ENCODE assay signal across 13 cellular contexts in genomic region chr7:137670521-137671064, GRCh38.
DNase-seq lines count a peak whose midpoint lies in the region; ATAC-seq lines count a peak whose summit lies in the region.
"Had no signal": no experiment of that assay in that cellular context is flagged by ENCODE, and none has a peak within 500 bp of the region (broad histone marks: within the 10 kb centered on the region; RNA-seq: fewer than 3 reads in every experiment).

No MANE protein-coding gene starts in this region.

- ATAC-seq in Right ventricle myocardium superior (ENCODE audit: poor library complexity): peak; percentile 59
- peak; percentile 35 for ATAC-seq in HG03565 (IDR thresholded peaks at IDR 0.05; ENCODE audit: unreplicated experiment)
- ATAC-seq in GM21447 (IDR thresholded peaks at IDR 0.05; ENCODE audit: unreplicated experiment): no peak
- ATAC-seq: A549; activated T-helper 17 cell treated with anti-CD3 and anti-CD28 coated beads, Interleukin-2, amount 50 U/mL, for 72 hours; HepG2; WTC11 had no signal

- intact Hi-C loops in Right ventricle myocardium superior (cut with DNase I) (no loop called here), cardiac septum (cut with DNase I) (no loop called here)

- no peak for DNase-seq in Right ventricle myocardium superior
- no peak for DNase-seq in cardiac septum (ENCODE audit: low spot score)
- DNase-seq in cerebellum (ENCODE audit: low spot score): peak; percentile 24
- DNase-seq in stromal cell of bone marrow (ENCODE audit: low read depth): peak; percentile 29
- no peak for DNase-seq in activated CD8-positive, alpha-beta memory T cell treated with anti-CD3 and anti-CD28 coated beads, Interleukin-2, amount 50 U/mL, for 48 hours
- no peak for DNase-seq in NCI-H82 (lab: John Stamatoyannopoulos, UW)
- DNase-seq: Peyer's patch had no signal

Comparison
In these comparisons a context has a peak if more than half of its experiments do, and no peak if none do; other contexts are left out.
1. DNase-seq: peak in cerebellum (single experiment) and stromal cell of bone marrow (single experiment); none in Right ventricle myocardium superior (single experiment), cardiac septum (single experiment), activated CD8-positive, alpha-beta memory T cell treated with anti-CD3 and anti-CD28 coated beads, Interleukin-2, amount 50 U/mL, for 48 hours (single experiment) and NCI-H82 (single experiment).